20 cellular contexts compared by ENCODE assay signal in genomic region chr1:727040-727439, GRCh38. TPM values are rescaled to one million over a fixed set of nuclear protein-coding genes. Genes with fewer than 3 reads are reported as not detected.
"Had no signal": no experiment of that assay in that cellular context is flagged by ENCODE, and none has a peak within 500 bp of the region (broad histone marks: within the 10 kb centered on the region; RNA-seq: fewer than 3 reads in every experiment).

No MANE protein-coding gene starts in this region.

RNA-seq across cellular contexts. Expression of gene OR4F16, which starts 40.6 kb away (rescaled TPM):
- total RNA-seq: heart left ventricle; kidney epithelial cell; left ventricle myocardium inferior; lung microvascular endothelial cell; mesenteric fat pad; mucosa of descending colon; myocyte; natural killer cell treated with Interleukin-12 subunit alpha and Interleukin-12 subunit beta and Interleukin-15 and Interleukin-18, amount 100 ng/mL, for 72 hours; neural crest cell; prostate gland; sigmoid colon; subcutaneous adipose tissue; suprapubic skin; thoracic aorta; upper lobe of right lung; vagina had no signal
- polyA plus RNA-seq: heart left ventricle; immature natural killer cell; naive thymus-derived CD4-positive, alpha-beta T cell; sigmoid colon; small intestine; spleen had no signal
